ENCODE assay signal across 26 cellular contexts in genomic region chr13:64938660-64939059, GRCh38.
DNase-seq lines count a peak whose midpoint lies in the region; ATAC-seq, FAIRE-seq and TF ChIP-seq lines count a peak whose summit lies in the region.
"Had no signal": no experiment of that assay in that cellular context is flagged by ENCODE, and none has a peak within 500 bp of the region (broad histone marks: within the 10 kb centered on the region; RNA-seq: fewer than 3 reads in every experiment).

No MANE protein-coding gene starts in this region.

- no peak overlapping the region for H3K9ac ChIP-seq in Karpas-422 (ENCODE audit: low read length)
- no peak overlapping the region for H3K9ac ChIP-seq in SU-DHL-6 (ENCODE audit: low read length)
- H3K9ac ChIP-seq in GM12878 (ENCODE audit: control insufficient read depth, insufficient read depth, low read length), result no peak overlapping the region
- H3K9ac ChIP-seq: BLaER1 had no signal

- intact Hi-C loops in GM12878 (cut with micrococcal nuclease; ENCODE audit: unreplicated experiment), result loop anchor here (5.0 kb wide), 1 partner anchor 54 kb away; no protein-coding TSS in a partner anchor

- H3K27ac ChIP-seq in Karpas-422 (ENCODE audit: low read length) (no peak overlapping the region), SU-DHL-6 (ENCODE audit: low read depth, low read length) (no peak overlapping the region), GM12878 (ENCODE audit: control insufficient read depth, insufficient read depth) (no peak overlapping the region)
- H3K27ac ChIP-seq: BLaER1 had no signal

- no peaks in the 10 kb centered on the region for H3K4me1 Mint-ChIP-seq in glutamatergic neuron (ENCODE audit: low read depth, unreplicated experiment)
- H3K4me1 Mint-ChIP-seq: CD14-positive monocyte; CD4-positive, alpha-beta memory T cell; CD4-positive, CD25-positive, alpha-beta regulatory T cell; CD8-positive, alpha-beta memory T cell had no signal

- H3K4me2 ChIP-seq in Karpas-422 (ENCODE audit: low read depth, low read length, poor library complexity, severe bottlenecking) (no peak overlapping the region), SU-DHL-6 (ENCODE audit: low read depth, low read length, poor library complexity, severe bottlenecking) (no peak overlapping the region), GM12878 (ENCODE audit: control insufficient read depth, insufficient read depth) (no peak overlapping the region)
- H3K4me2 ChIP-seq: BLaER1 had no signal

- DNase-seq in Karpas-422 (no peak), GM12878 (ENCODE audit: low read depth, low spot score) (no peak), NCI-H187 (lab: John Stamatoyannopoulos, UW) (no peak), NCI-H510A (lab: John Stamatoyannopoulos, UW) (no peak), glutamatergic neuron (no peak), nucleus accumbens (lab: John Stamatoyannopoulos, UW) (no peak)
- DNase-seq: 8988T; ACHN; BE2C; C1 segment of cervical spinal cord; CD4-positive, alpha-beta memory T cell; CD4-positive, CD25-positive, alpha-beta regulatory T cell; CD8-positive, alpha-beta memory T cell; COR-L47; DMS 273 treated with DMSO at 0.1 percent for 48 hours; DMS153; DMS53; DMS79; DND-41; EL; GDM1 had no signal

- H3K9me3 Mint-ChIP-seq in glutamatergic neuron (ENCODE audit: unreplicated experiment), result no peaks in the 10 kb centered on the region

- H3F3A ChIP-seq in SU-DHL-6 (ENCODE audit: insufficient read depth), result no peaks in the 10 kb centered on the region

- TF ChIP-seq RAD21 in GM12878 (IDR thresholded peaks at IDR 0.05; ENCODE audit: insufficient read depth, low read depth, low read length), result no peak

- H3K36me3 Mint-ChIP-seq in glutamatergic neuron (ENCODE audit: unreplicated experiment), result no peaks in the 10 kb centered on the region
- H3K36me3 Mint-ChIP-seq: CD14-positive monocyte; CD4-positive, alpha-beta memory T cell; CD4-positive, CD25-positive, alpha-beta regulatory T cell; CD8-positive, alpha-beta memory T cell had no signal

- RAD21 ChIA-PET in GM12878 (lab: Charles Lee; ENCODE audit: unreplicated experiment), result interaction anchor here (1.0 to 1.6 kb wide), 2 partner anchors 14 to 215 kb away, joined by 3 to 6 read pairs; no protein-coding TSS in a partner anchor

- H3K4me1 ChIP-seq in Karpas-422 (ENCODE audit: low read length) (no peaks in the 10 kb centered on the region), GM12878 (ENCODE audit: control insufficient read depth, insufficient read depth, low read length) (no peaks in the 10 kb centered on the region)
- H3K4me1 ChIP-seq: BLaER1 had no signal

- TF ChIP-seq EP300 in GM12878 (IDR thresholded peaks at IDR 0.05; ENCODE audit: borderline replicate concordance in 1 of 2, control insufficient read depth in 1 of 2, low read depth in 2 of 2, low read length in 2 of 2), result no peak

- POLR2A ChIA-PET in GM12878 (lab: Charles Lee), result no interaction called here

- H3K4me3 ChIP-seq in Karpas-422 (ENCODE audit: low read length) (no peak overlapping the region), SU-DHL-6 (ENCODE audit: insufficient read depth, low read length, poor library complexity, severe bottlenecking) (no peak overlapping the region), GM12878 (no peak overlapping the region)
- H3K4me3 ChIP-seq: BLaER1 had no signal

- SMC1A ChIA-PET in GM12878 (lab: Charles Lee; ENCODE audit: uncharacterized antibody, unreplicated experiment), result interaction anchor here (0.8 to 2.6 kb wide), 4 partner anchors 9 to 228 kb away, joined by 3 to 11 read pairs (median 6); no protein-coding TSS in a partner anchor

- no peak overlapping the region for H3K27ac Mint-ChIP-seq in glutamatergic neuron (ENCODE audit: unreplicated experiment)
- H3K27ac Mint-ChIP-seq: CD14-positive monocyte; CD4-positive, alpha-beta memory T cell; CD4-positive, CD25-positive, alpha-beta regulatory T cell; CD8-positive, alpha-beta memory T cell had no signal

- no TSS peak for BruUV-seq in GM12878 (replicated peaks; lab: Mats Ljungman, UMichigan)

- H3K36me3 ChIP-seq in Karpas-422 (ENCODE audit: insufficient read depth, low read length) (no peaks in the 10 kb centered on the region), SU-DHL-6 (ENCODE audit: low read length) (no peaks in the 10 kb centered on the region), GM12878 (ENCODE audit: control insufficient read depth in 2 of 2, insufficient read depth in 2 of 2, low read length in 1 of 2) (no peaks in the 10 kb centered on the region)
- H3K36me3 ChIP-seq: BE2C, BLaER1 had no signal

- TF ChIP-seq CTCF in SU-DHL-6 (IDR thresholded peaks at IDR 0.05; ENCODE audit: insufficient read depth, low read length, poor library complexity, severe bottlenecking) (no peak), GM12878 (IDR thresholded peaks at IDR 0.05 in 2 of 3, conservative IDR thresholded peaks at IDR 0.05 in 1 of 3; ENCODE audit: control insufficient read depth in 2 of 3, extremely low read depth in 1 of 3, insufficient read depth in 1 of 3, low read depth in 3 of 3, low read length in 3 of 3) (no peak), glutamatergic neuron (IDR thresholded peaks at IDR 0.05; ENCODE audit: partially characterized antibody, unreplicated experiment) (no peak)

- H3K9me3 ChIP-seq in Karpas-422 (ENCODE audit: low read length) (no peaks in the 10 kb centered on the region), SU-DHL-6 (ENCODE audit: insufficient read depth, low read length) (no peaks in the 10 kb centered on the region), GM12878 (replicated peaks; ENCODE audit: control insufficient read depth, insufficient read depth, low read length) (no peaks in the 10 kb centered on the region)
- H3K9me3 ChIP-seq: BE2C had no signal

- H2AFZ ChIP-seq in Karpas-422 (ENCODE audit: low read length), result peak overlapping the region; percentile 14; the same call in 1 of the 2 replicates
- peak overlapping the region; percentile 80 for H2AFZ ChIP-seq in SU-DHL-6 (ENCODE audit: low read depth, low read length, severe bottlenecking)
- H2AFZ ChIP-seq in GM12878 (ENCODE audit: control insufficient read depth, low read depth, low read length), result no peak overlapping the region

- 21% methylated on average over 5 of the region's 5 CpGs for WGBS in GM12878 (ENCODE audit: insufficient coverage, insufficient replicate concordance, low lambda C conversion rate, missing lambda C conversion rate)

- peak; percentile 57 for ATAC-seq in GM12878

- H3K4me3 Mint-ChIP-seq in glutamatergic neuron (ENCODE audit: unreplicated experiment), result no peak overlapping the region
- H3K4me3 Mint-ChIP-seq: CD14-positive monocyte; CD4-positive, alpha-beta memory T cell; CD8-positive, alpha-beta memory T cell had no signal

- TF ChIP-seq POLR2A in GM12878 (IDR thresholded peaks at IDR 0.05; ENCODE audit: low read depth, low read length), result no peak

- in situ Hi-C loops in GM12878 (cut with MboI), result no loop called here

- no peak for FAIRE-seq in GM12878 (lab: Jason Lieb, UNC)
- FAIRE-seq: GM12891, GM19239 had no signal

- H4K20me1 ChIP-seq in Karpas-422 (ENCODE audit: insufficient read depth, low read depth, low read length) (no peaks in the 10 kb centered on the region), SU-DHL-6 (ENCODE audit: low read depth, low read length) (no peaks in the 10 kb centered on the region), GM12878 (ENCODE audit: control insufficient read depth, insufficient read depth) (no peaks in the 10 kb centered on the region)
- H4K20me1 ChIP-seq: BLaER1 had no signal

- H3K9me2 ChIP-seq in Karpas-422 (replicated peaks; ENCODE audit: insufficient read depth, low read length) (no peaks in the 10 kb centered on the region), SU-DHL-6 (replicated peaks; ENCODE audit: insufficient read depth, low read length) (no peaks in the 10 kb centered on the region)

- H3K27me3 Mint-ChIP-seq in glutamatergic neuron (ENCODE audit: unreplicated experiment), result no peaks in the 10 kb centered on the region
- H3K27me3 Mint-ChIP-seq: CD4-positive, alpha-beta memory T cell; CD4-positive, CD25-positive, alpha-beta regulatory T cell; CD8-positive, alpha-beta memory T cell had no signal

- no peaks in the 10 kb centered on the region for H3K27me3 ChIP-seq in Karpas-422 (ENCODE audit: low read length)
- H3K27me3 ChIP-seq in SU-DHL-6 (ENCODE audit: low read length), result no peaks in the 10 kb centered on the region
- H3K27me3 ChIP-seq in GM12878 (replicated peaks in 1 of 2; ENCODE audit: control insufficient read depth in 2 of 2, insufficient read depth in 2 of 2, low read length in 1 of 2), result no peaks in the 10 kb centered on the region
- H3K27me3 ChIP-seq: BE2C, BLaER1 had no signal

- H3K79me2 ChIP-seq in Karpas-422 (ENCODE audit: low read length) (no peaks in the 10 kb centered on the region), SU-DHL-6 (ENCODE audit: insufficient read depth, low read length) (no peaks in the 10 kb centered on the region), GM12878 (ENCODE audit: control insufficient read depth, insufficient read depth, low read length) (no peaks in the 10 kb centered on the region)

- CTCF ChIA-PET in GM12878 (lab: Yijun Ruan, JAX), result interaction anchor here (1.2 kb wide), 1 partner anchor 9 kb away, joined by 4 read pairs; no protein-coding TSS in a partner anchor

TF ChIP-seq in GM12878, 131 proteins besides CTCF, POLR2A, EP300 and RAD21:
- peak; percentile 53; the same call in 1 of the 2 replicates for TF ChIP-seq BCL11A (IDR thresholded peaks at IDR 0.05; ENCODE audit: low read depth, low read length)
- peak; percentile 67 for TF ChIP-seq MTA2 (IDR thresholded peaks at IDR 0.05; ENCODE audit: low read depth)
- TF ChIP-seq RUNX3 (IDR thresholded peaks at IDR 0.05; ENCODE audit: low read length), result no peak
